14 cellular contexts compared by ENCODE assay signal in the genomic region with DNA sequence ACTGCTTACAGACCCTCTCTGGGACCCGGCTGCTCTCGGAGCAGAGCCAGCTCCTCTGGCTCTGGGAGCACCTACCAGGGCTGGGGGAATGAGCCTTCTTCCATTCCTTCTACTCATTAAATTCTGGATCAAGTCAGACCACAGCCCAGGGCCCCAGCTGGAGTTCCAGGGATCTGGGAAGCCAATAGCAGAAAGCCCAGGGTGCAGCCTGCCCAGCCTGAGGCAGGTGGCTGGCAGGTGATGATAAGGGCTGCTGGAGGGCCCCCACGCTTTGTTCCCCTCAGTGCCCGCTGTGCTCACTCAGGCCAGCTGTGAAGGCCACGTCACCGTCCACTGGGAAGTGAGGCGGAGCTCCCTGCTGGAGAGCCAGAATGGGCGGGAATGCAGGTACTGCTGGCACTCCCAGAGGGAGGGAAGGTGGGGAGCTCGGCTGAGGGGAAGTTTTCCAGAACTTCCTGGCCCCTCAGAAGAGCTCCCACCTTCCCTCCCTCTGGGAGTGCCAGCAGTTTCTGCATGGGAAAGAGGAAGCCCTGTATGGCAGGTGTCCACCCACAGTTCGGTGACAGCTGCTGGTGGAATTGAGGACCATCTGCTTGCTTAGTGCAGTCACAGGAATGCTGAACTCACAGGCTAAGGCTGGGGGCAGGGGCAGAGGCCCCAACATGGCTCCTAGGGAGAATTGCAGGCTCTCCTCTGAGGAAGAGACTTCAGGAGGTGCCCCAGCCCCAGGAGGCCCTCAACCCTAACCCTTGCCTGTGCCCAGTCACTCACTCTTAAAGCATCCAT. TPM values are rescaled to one million over a fixed set of nuclear protein-coding genes. Genes with fewer than 3 reads are reported as not detected.
DNase-seq lines count a peak whose midpoint lies in the region; TF ChIP-seq lines count a peak whose summit lies in the region.
"Had no signal": no experiment of that assay in that cellular context is flagged by ENCODE, and none has a peak within 500 bp of the region (broad histone marks: within the 10 kb centered on the region; RNA-seq: fewer than 3 reads in every experiment).

No MANE protein-coding gene starts in this region.

- no peak overlapping the region for H3K27ac Mint-ChIP-seq in chondrocyte (ENCODE audit: unreplicated experiment)
- H3K27ac Mint-ChIP-seq: activated naive CD4-positive, alpha-beta T cell treated with anti-CD3 and anti-CD28 coated beads for 36 hours had no signal

- H3K4me3 ChIP-seq in mucosa of stomach (ENCODE audit: low read length): no peak overlapping the region
- H3K4me3 ChIP-seq: breast epithelium had no signal

- no peaks in the 10 kb centered on the region for H3K9me3 Mint-ChIP-seq in chondrocyte (ENCODE audit: low read depth)
- H3K9me3 Mint-ChIP-seq: activated naive CD4-positive, alpha-beta T cell treated with anti-CD3 and anti-CD28 coated beads for 36 hours had no signal

- H3K36me3 ChIP-seq in mucosa of stomach (ENCODE audit: control insufficient read depth, insufficient read depth, low read length): no peaks in the 10 kb centered on the region
- H3K36me3 ChIP-seq: breast epithelium had no signal

- no peak overlapping the region for H3K4me3 Mint-ChIP-seq in chondrocyte (ENCODE audit: unreplicated experiment)
- H3K4me3 Mint-ChIP-seq: activated naive CD4-positive, alpha-beta T cell treated with anti-CD3 and anti-CD28 coated beads for 36 hours had no signal

- H3K27me3 ChIP-seq in mucosa of stomach (ENCODE audit: control insufficient read depth, insufficient read depth, low read length): no peaks in the 10 kb centered on the region
- H3K27me3 ChIP-seq: breast epithelium had no signal

- H3K9ac ChIP-seq in mucosa of stomach (ENCODE audit: low read length): peak overlapping the region; percentile 8

- peaks cover 7% of the 10 kb centered on the region for H3K4me1 Mint-ChIP-seq in chondrocyte (ENCODE audit: low read depth)

- no peak for TF ChIP-seq CTCF in chondrocyte (IDR thresholded peaks at IDR 0.05)

- H3K27me3 Mint-ChIP-seq in chondrocyte (ENCODE audit: low read depth): peaks cover 11% of the 10 kb centered on the region

- H3K9me3 ChIP-seq in mucosa of stomach (ENCODE audit: control insufficient read depth, low read length): no peaks in the 10 kb centered on the region
- H3K9me3 ChIP-seq: breast epithelium had no signal

- H3K36me3 Mint-ChIP-seq in chondrocyte (ENCODE audit: low read depth): no peaks in the 10 kb centered on the region

- peaks cover 23% of the 10 kb centered on the region for H3K4me1 ChIP-seq in mucosa of stomach (ENCODE audit: control insufficient read depth, insufficient read depth, low read length)
- H3K4me1 ChIP-seq: breast epithelium had no signal

- DNase-seq in DMS 273 treated with DMSO at 0.1 percent for 48 hours (lab: John Stamatoyannopoulos, UW) (peak; percentile 75), NCI-H2107 (lab: John Stamatoyannopoulos, UW) (peak; percentile 19), cerebellar cortex (ENCODE audit: low spot score) (peak; percentile 52), NCI-H1048 (lab: John Stamatoyannopoulos, UW) (no peak), activated T-cell treated with anti-CD3 and anti-CD28 coated beads for 4 hours (no peak), chondrocyte (ENCODE audit: low spot score) (no peak), ACHN (no peak)
- DNase-seq: activated naive CD4-positive, alpha-beta T cell treated with anti-CD3 and anti-CD28 coated beads for 36 hours; NCI-H187; stimulated activated CD4-positive, alpha-beta T cell treated with anti-CD3 and anti-CD28 coated beads, Interleukin-4, amount 100 ng/mL, for 1 hour; stimulated activated naive CD4-positive, alpha-beta T cell treated with Interleukin-2 at 50 U/mL for 16 hours had no signal

- in situ Hi-C loops in ACHN (cut with HindIII; ENCODE audit: low pct_ligation_motif_present, low pct_unique_long_range_greater_than_20kb, low sequenced_read_pairs): no loop called here

RNA-seq across cellular contexts. Expression of gene RTP3, which starts 12.7 kb away (rescaled TPM):
- not detected in 3 replicates for total RNA-seq in chondrocyte
- total RNA-seq: activated naive CD4-positive, alpha-beta T cell treated with anti-CD3 and anti-CD28 coated beads for 36 hours; breast epithelium; posterior vena cava had no signal

RNA-seq across cellular contexts. Expression of gene LTF, which starts 20.4 kb away (rescaled TPM):
- total RNA-seq in chondrocyte: not detected in 3 replicates
- total RNA-seq: activated naive CD4-positive, alpha-beta T cell treated with anti-CD3 and anti-CD28 coated beads for 36 hours had no signal

Comparison
In these comparisons a context has a peak if more than half of its experiments do, and no peak if none do; other contexts are left out.
1. DNase-seq: peak in DMS 273 treated with DMSO at 0.1 percent for 48 hours (single experiment), NCI-H2107 (single experiment) and cerebellar cortex (single experiment); none in NCI-H1048 (single experiment), activated T-cell treated with anti-CD3 and anti-CD28 coated beads for 4 hours (single experiment), chondrocyte (single experiment) and ACHN (single experiment).